8 cellular contexts compared by ENCODE assay signal in the genomic region with DNA sequence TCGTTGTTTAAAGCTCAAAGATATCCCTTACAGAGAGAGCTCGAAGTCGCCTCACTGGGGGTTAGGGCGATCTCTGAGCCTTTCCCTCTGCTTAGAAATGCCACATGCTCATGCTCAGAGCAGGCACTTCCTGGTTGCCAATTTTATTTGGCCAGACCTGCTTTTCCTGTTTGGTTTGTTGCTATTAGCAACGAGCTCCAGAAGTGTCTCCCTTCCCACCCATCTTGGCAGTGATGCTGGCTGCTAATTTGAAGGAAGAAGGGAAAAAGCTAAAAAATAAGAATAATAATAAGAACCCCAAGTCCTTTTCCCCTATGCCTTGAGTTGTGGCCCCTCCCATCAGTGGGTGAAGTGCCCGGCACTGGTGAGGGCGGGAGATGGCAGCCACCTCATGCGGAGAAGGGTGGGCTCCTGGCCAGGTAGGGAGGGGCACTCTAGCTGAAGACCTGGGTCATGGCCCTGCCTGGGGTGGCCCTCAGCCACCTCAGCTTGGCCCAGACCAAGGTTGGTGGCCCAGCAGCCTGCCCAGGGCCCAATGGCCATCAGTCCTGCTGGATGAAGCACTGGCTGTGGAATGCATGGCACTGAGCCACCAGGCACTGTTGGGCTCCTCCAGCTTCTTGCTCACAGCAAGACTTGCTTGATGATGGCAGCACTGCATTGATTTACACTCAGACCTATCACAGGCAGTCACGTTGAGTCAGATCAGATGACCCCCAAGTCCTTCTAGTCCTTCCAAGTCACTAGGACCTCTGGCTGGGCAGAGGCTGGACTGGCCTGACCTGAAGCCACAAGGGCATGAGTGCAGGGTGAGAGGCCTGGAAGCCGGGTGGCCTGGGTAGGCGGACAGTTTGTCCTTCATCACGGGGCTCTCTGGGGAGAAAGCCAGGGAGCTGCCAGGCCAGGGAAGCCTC.
DNase-seq lines count a peak whose midpoint lies in the region; TF ChIP-seq lines count a peak whose summit lies in the region.

No MANE protein-coding gene starts in this region.

- no peak for TF ChIP-seq CTCF in PC-9 (conservative IDR thresholded peaks at IDR 0.05)

- CTCF ChIA-PET in PC-9 (lab: Charles Lee): interaction anchor here (0.7 kb wide), 1 partner anchor 99 kb away, joined by 3 read pairs; no protein-coding TSS in a partner anchor

- intact Hi-C loops in PC-9 (cut with micrococcal nuclease; ENCODE audit: unreplicated experiment): loop anchor here (1.0 to 5.0 kb wide), 6 partner anchors 20 to 298 kb away; partner anchors contain the start of gene SYNJ2

- peaks cover 9% of the 10 kb centered on the region; the same call in 1 of the 2 replicates for H3K36me3 ChIP-seq in PC-9 (ENCODE audit: low read depth)
- H3K36me3 ChIP-seq in muscle layer of duodenum (ENCODE audit: control insufficient read depth in 1 of 2, insufficient read depth in 2 of 2, low read length in 2 of 2): peaks cover 8 to 31% of the 10 kb centered on the region in 2 donors

- peaks cover 18% of the 10 kb centered on the region for H3K79me2 ChIP-seq in PC-9 (ENCODE audit: low read depth)

- no peaks in the 10 kb centered on the region for H3K9me2 ChIP-seq in PC-9 (ENCODE audit: insufficient read depth)

- H3K4me2 ChIP-seq in PC-9: peak overlapping the region; percentile 76

- H3K4me1 ChIP-seq in PC-9 (replicated peaks; ENCODE audit: insufficient read depth): peaks cover 71% of the 10 kb centered on the region
- peaks cover 11 to 19% of the 10 kb centered on the region in 2 donors for H3K4me1 ChIP-seq in muscle layer of duodenum (ENCODE audit: control insufficient read depth in 1 of 2, insufficient read depth in 2 of 2, low read length in 2 of 2)

- POLR2A ChIA-PET in PC-9 (lab: Charles Lee; ENCODE audit: unreplicated experiment): interaction anchor here (0.8 kb wide), 1 partner anchor 52 kb away, joined by 5 read pairs; no protein-coding TSS in a partner anchor

- DNase-seq in NCI-H1436 (lab: John Stamatoyannopoulos, UW) (peak; percentile 5), NCI-H1436 treated with DMSO at 0.1 percent for 48 hours (lab: John Stamatoyannopoulos, UW) (no peak), PC-9 (peak; percentile 89 to 95), epithelial cell of prostate (ENCODE audit: low read depth, low spot score) (peak; percentile 78), NCI-H2227 (lab: John Stamatoyannopoulos, UW; ENCODE audit: unreplicated experiment) (no peak), germinal center (ENCODE audit: low spot score) (no peak), activated gamma-delta T cell (lab: John Stamatoyannopoulos, UW) (no peak)

- peak overlapping the region; percentile 74; the same call in 1 of the 2 replicates for H2AFZ ChIP-seq in PC-9

- H3K27ac ChIP-seq in PC-9 (peak overlapping the region; percentile 95), epithelial cell of prostate (peak overlapping the region; percentile 83), muscle layer of duodenum (ENCODE audit: low read length) (peak overlapping the region; percentile 62)

- no peaks in the 10 kb centered on the region for H3K9me3 ChIP-seq in PC-9 (ENCODE audit: insufficient read depth, low read depth)
- H3K9me3 ChIP-seq in muscle layer of duodenum (ENCODE audit: control insufficient read depth in 1 of 2, low read length in 2 of 2): no peaks in the 10 kb centered on the region

- no peaks in the 10 kb centered on the region for H4K20me1 ChIP-seq in PC-9 (ENCODE audit: insufficient read depth)

- H3F3A ChIP-seq in PC-9 (ENCODE audit: insufficient read depth, low read depth): peaks cover 49% of the 10 kb centered on the region

- H3K4me3 ChIP-seq in PC-9: peak overlapping the region; percentile 37; the same call in 1 of the 2 replicates
- H3K4me3 ChIP-seq in muscle layer of duodenum (ENCODE audit: low read depth in 1 of 2, low read length in 2 of 2): peak overlapping the region; percentile 6 to 13

- H3K27me3 ChIP-seq in PC-9 (ENCODE audit: insufficient read depth, low read depth) (no peaks in the 10 kb centered on the region), muscle layer of duodenum (ENCODE audit: low read depth, low read length) (no peaks in the 10 kb centered on the region)

- BruUV-seq in PC-9 (replicated peaks; lab: Mats Ljungman, UMichigan): no TSS peak

Comparison
In these comparisons a context has a peak if more than half of its experiments do, and no peak if none do; other contexts are left out.
1. DNase-seq: peak in NCI-H1436 (single experiment), PC-9 (2 of 2) and epithelial cell of prostate (single experiment); none in NCI-H1436 treated with DMSO at 0.1 percent for 48 hours (single experiment), NCI-H2227 (single experiment), germinal center (single experiment) and activated gamma-delta T cell (single experiment).
2. Peak in every context shown above with its lines, with median percentiles within 50 percentile points of each other: H3K27ac ChIP-seq.